Comparison of ENCODE assay signal across 18 cellular contexts in genomic region chr5:173767580-173768266, GRCh38.
DNase-seq lines count a peak whose midpoint lies in the region; ATAC-seq, FAIRE-seq and TF ChIP-seq lines count a peak whose summit lies in the region.
"Had no signal": no experiment of that assay in that cellular context is flagged by ENCODE, and none has a peak within 500 bp of the region (broad histone marks: within the 10 kb centered on the region; RNA-seq: fewer than 3 reads in every experiment).

No MANE protein-coding gene starts in this region.

- no peak overlapping the region for H2BK12ac ChIP-seq in H1 (ENCODE audit: low read depth, low read length)

- ATAC-seq in lower lobe of right lung (peak in 1 of 2 donors; percentile 4), HG02642 (IDR thresholded peaks at IDR 0.05; ENCODE audit: poor library complexity, unreplicated experiment) (no peak)
- no peak for ATAC-seq in stimulated activated naive CD8-positive, alpha-beta T cell treated with anti-CD3 and anti-CD28 coated beads, Interleukin-15, amount 100 ng/mL, for 72 hours
- ATAC-seq: esophagus mucosa had no signal

- in situ Hi-C loops in KBM-7 (cut with MboI; ENCODE audit: low pct_unique_long_range_greater_than_20kb, low sequenced_read_pairs): no loop called here

- CTCF ChIA-PET in H1 (lab: Charles Lee; ENCODE audit: partially characterized antibody): interaction anchor here (1.3 kb wide), 1 partner anchor 13 kb away, joined by 3 read pairs; no protein-coding TSS in a partner anchor

- FAIRE-seq in H1 (lab: Jason Lieb, UNC): no peak
- FAIRE-seq: D721Med had no signal

- H3K27ac ChIP-seq in OCI-LY1 (ENCODE audit: low read depth, low read length, poor library complexity, severe bottlenecking) (peak overlapping the region; percentile 15), H1 (ENCODE audit: low read depth, low read length) (no peak overlapping the region), lower lobe of right lung (peak overlapping the region; percentile 74), subcutaneous abdominal adipose tissue (ENCODE audit: low read depth, low read length) (peak overlapping the region; percentile 2)

- H3K4me3 ChIP-seq in OCI-LY1 (ENCODE audit: low read depth, low read length, poor library complexity, severe bottlenecking): no peak overlapping the region
- H3K4me3 ChIP-seq in H1 (ENCODE audit: extremely low read depth in 1 of 4, insufficient read depth in 2 of 4, low read depth in 3 of 4, low read length in 4 of 4): no peak overlapping the region
- H3K4me3 ChIP-seq in lower lobe of right lung: no peak overlapping the region
- no peak overlapping the region for H3K4me3 ChIP-seq in subcutaneous abdominal adipose tissue (ENCODE audit: low read depth in 1 of 5, low read length in 5 of 5)
- H3K4me3 ChIP-seq: dorsolateral prefrontal cortex had no signal

- H2BK5ac ChIP-seq in H1 (ENCODE audit: low read depth, low read length): no peak overlapping the region

- H4K5ac ChIP-seq in H1 (ENCODE audit: insufficient read length, low read depth, low read length): no peak overlapping the region

- no peak overlapping the region for H3K14ac ChIP-seq in H1 (ENCODE audit: insufficient read length)

- H3K9ac ChIP-seq in OCI-LY1 (ENCODE audit: low read length): no peak overlapping the region
- no peak overlapping the region for H3K9ac ChIP-seq in H1 (replicated peaks in 1 of 4; ENCODE audit: extremely low read depth in 1 of 4, low read depth in 3 of 4, low read length in 3 of 4)
- no peak overlapping the region for H3K9ac ChIP-seq in subcutaneous abdominal adipose tissue (ENCODE audit: low read length in 5 of 5)

- no peaks in the 10 kb centered on the region for H3K79me2 ChIP-seq in OCI-LY1 (ENCODE audit: insufficient read depth, low read length)
- no peaks in the 10 kb centered on the region for H3K79me2 ChIP-seq in H1 (ENCODE audit: control insufficient read depth in 1 of 2, insufficient read depth in 2 of 2, low read length in 2 of 2)

- no peak overlapping the region for H3K27ac Mint-ChIP-seq in stimulated activated naive CD8-positive, alpha-beta T cell treated with anti-CD3 and anti-CD28 coated beads, Interleukin-15, amount 100 ng/mL, for 72 hours
- H3K27ac Mint-ChIP-seq: activated CD4-positive, alpha-beta T cell treated with anti-CD3 and anti-CD28 coated beads, Interleukin-2, amount 10 ng/mL, durations not matched to agents 7 days and 5 days; activated naive CD4-positive, alpha-beta T cell treated with anti-CD3 and anti-CD28 coated beads, Interleukin-2, amount 50 U/mL, for 24 hours had no signal

- POLR2A ChIA-PET in H1 (lab: Charles Lee; ENCODE audit: partially characterized antibody): no interaction called here

- no peaks in the 10 kb centered on the region for H3K9me3 Mint-ChIP-seq in stimulated activated naive CD8-positive, alpha-beta T cell treated with anti-CD3 and anti-CD28 coated beads, Interleukin-15, amount 100 ng/mL, for 72 hours
- H3K9me3 Mint-ChIP-seq: activated CD4-positive, alpha-beta T cell treated with anti-CD3 and anti-CD28 coated beads, Interleukin-2, amount 10 ng/mL, durations not matched to agents 7 days and 5 days; activated naive CD4-positive, alpha-beta T cell treated with anti-CD3 and anti-CD28 coated beads, Interleukin-2, amount 50 U/mL, for 24 hours had no signal

- H3F3A ChIP-seq in OCI-LY1 (ENCODE audit: insufficient read depth, low read length): no peaks in the 10 kb centered on the region

- H3K4me1 ChIP-seq in OCI-LY1 (ENCODE audit: insufficient read depth, low read length, severe bottlenecking) (peaks cover 98% of the 10 kb centered on the region), H1 (replicated peaks in 1 of 4; ENCODE audit: control insufficient read depth in 3 of 4, insufficient read depth in 4 of 4, low read length in 3 of 4) (peaks cover 4 to 11% (median 7%) of the 10 kb centered on the region in 4 experiments; a peak in 5 of 7 replicates), lower lobe of right lung (peaks cover 19% of the 10 kb centered on the region), subcutaneous abdominal adipose tissue (ENCODE audit: control insufficient read depth in 5 of 5, insufficient read depth in 5 of 5, low read length in 5 of 5) (peaks cover 0 to 70% (median 58%) of the 10 kb centered on the region in 5 donors)

- intact Hi-C loops in lower lobe of right lung (cut with DNase I): no loop called here

- no peak overlapping the region for H4K91ac ChIP-seq in H1 (replicated peaks; ENCODE audit: insufficient read length, low read length)

- H3K23me2 ChIP-seq in H1 (ENCODE audit: low read depth, low read length): peaks cover 3% of the 10 kb centered on the region

- no peak for TF ChIP-seq POLR2A in H1 (IDR thresholded peaks at IDR 0.05; ENCODE audit: control extremely low read depth in 1 of 2, low read depth in 2 of 2, low read length in 2 of 2)

- no peak overlapping the region for H3K18ac ChIP-seq in H1 (ENCODE audit: extremely low read depth, low read length)

- no peak overlapping the region for H2AFZ ChIP-seq in OCI-LY1 (ENCODE audit: low read length)
- H2AFZ ChIP-seq in H1 (ENCODE audit: low read length): no peak overlapping the region; the same call in 1 of the 2 replicates

- TF ChIP-seq CTCF in OCI-LY1 (IDR thresholded peaks at IDR 0.05; ENCODE audit: low read length) (no peak), H1 (IDR thresholded peaks at IDR 0.05; ENCODE audit: control extremely low read depth in 1 of 3, insufficient read depth in 1 of 3, low read depth in 1 of 3, low read length in 3 of 3) (no peak), lower lobe of right lung (IDR thresholded peaks at IDR 0.05) (no peak)

- H3K23ac ChIP-seq in H1 (ENCODE audit: insufficient read length): no peak overlapping the region

- H3K4ac ChIP-seq in H1 (replicated peaks; ENCODE audit: insufficient read length, low read depth, low read length): no peak overlapping the region

- WGBS in H1 (ENCODE audit: extremely low coverage in 1 of 2, insufficient coverage in 1 of 2, insufficient read length in 1 of 2, insufficient replicate concordance in 2 of 2, low coverage in 1 of 2, low lambda C conversion rate in 2 of 2, missing lambda C conversion rate in 1 of 2), 2 experiments: 84% methylated on average over 12 of the region's 12 CpGs; no CpG with 5 or more reads in 1 of the 2 experiments

- peak overlapping the region; percentile 56; the same call in 1 of the 2 replicates for H2BK20ac ChIP-seq in H1 (ENCODE audit: low read length)

- DNase-seq in H1 (ENCODE audit: low read depth in 1 of 2, low spot score in 2 of 2): no peak
- DNase-seq in lower lobe of right lung: no peak
- DNase-seq in KBM-7: no peak
- no peak for DNase-seq in AG08396 (ENCODE audit: low spot score)
- no peak for DNase-seq in stimulated activated naive CD8-positive, alpha-beta T cell treated with anti-CD3 and anti-CD28 coated beads, Interleukin-15, amount 100 ng/mL, for 72 hours
- DNase-seq: activated CD4-positive, alpha-beta T cell treated with anti-CD3 and anti-CD28 coated beads, Interleukin-2, amount 10 ng/mL, durations not matched to agents 7 days and 5 days; activated T-cell treated with anti-CD3 and anti-CD28 coated beads for 4 hours; IMR-90; mesendoderm; NCI-H2107; stimulated activated CD4-positive, alpha-beta T cell treated with anti-CD3 and anti-CD28 coated beads, Interleukin-2, amount 100 ng/mL, for 48 hours had no signal

- no peaks in the 10 kb centered on the region for H3K27me3 ChIP-seq in OCI-LY1 (ENCODE audit: insufficient read depth, low read length)
- no peaks in the 10 kb centered on the region; a peak in 2 of 7 replicates for H3K27me3 ChIP-seq in H1 (replicated peaks in 1 of 4; ENCODE audit: control insufficient read depth in 3 of 4, extremely low read depth in 1 of 4, insufficient read depth in 3 of 4, low read length in 3 of 4)
- H3K27me3 ChIP-seq in lower lobe of right lung (ENCODE audit: low read depth): no peaks in the 10 kb centered on the region
- no peaks in the 10 kb centered on the region for H3K27me3 ChIP-seq in subcutaneous abdominal adipose tissue (ENCODE audit: control insufficient read depth in 5 of 5, insufficient read depth in 4 of 5, low read length in 5 of 5)
- H3K27me3 ChIP-seq: dorsolateral prefrontal cortex had no signal

- no peak overlapping the region for H2BK15ac ChIP-seq in H1 (ENCODE audit: low read length)

- no peaks in the 10 kb centered on the region for H3K9me3 ChIP-seq in OCI-LY1 (ENCODE audit: low read length)
- H3K9me3 ChIP-seq in H1 (ENCODE audit: insufficient read depth in 2 of 2, low read depth in 1 of 2, low read length in 1 of 2): no peaks in the 10 kb centered on the region
- no peaks in the 10 kb centered on the region for H3K9me3 ChIP-seq in lower lobe of right lung
- H3K9me3 ChIP-seq in subcutaneous abdominal adipose tissue (ENCODE audit: control insufficient read depth in 5 of 5, low read length in 5 of 5): no peaks in the 10 kb centered on the region

- no peak overlapping the region for H3K4me3 Mint-ChIP-seq in stimulated activated naive CD8-positive, alpha-beta T cell treated with anti-CD3 and anti-CD28 coated beads, Interleukin-15, amount 100 ng/mL, for 72 hours
- H3K4me3 Mint-ChIP-seq: activated CD4-positive, alpha-beta T cell treated with anti-CD3 and anti-CD28 coated beads, Interleukin-2, amount 10 ng/mL, durations not matched to agents 7 days and 5 days; activated naive CD4-positive, alpha-beta T cell treated with anti-CD3 and anti-CD28 coated beads, Interleukin-2, amount 50 U/mL, for 24 hours had no signal

- H4K8ac ChIP-seq in H1 (ENCODE audit: extremely low read depth, insufficient read depth, low read length): no peak overlapping the region

- no peaks in the 10 kb centered on the region for H3K79me1 ChIP-seq in H1 (ENCODE audit: low read depth, low read length)

- H3K56ac ChIP-seq in H1 (replicated peaks; ENCODE audit: insufficient read length, low read depth, low read length): no peak overlapping the region

- no peak overlapping the region for H2AK5ac ChIP-seq in H1 (ENCODE audit: low read depth, low read length)

- H4K20me1 ChIP-seq in OCI-LY1 (ENCODE audit: insufficient read depth, low read length) (no peaks in the 10 kb centered on the region), H1 (replicated peaks in 1 of 2; ENCODE audit: control insufficient read depth in 1 of 2, insufficient read depth in 2 of 2, low read length in 2 of 2) (no peaks in the 10 kb centered on the region)

- no peaks in the 10 kb centered on the region for H3K9me2 ChIP-seq in OCI-LY1 (ENCODE audit: low read depth, low read length)

- peaks cover 5% of the 10 kb centered on the region for H3K27me3 Mint-ChIP-seq in stimulated activated naive CD8-positive, alpha-beta T cell treated with anti-CD3 and anti-CD28 coated beads, Interleukin-15, amount 100 ng/mL, for 72 hours
- H3K27me3 Mint-ChIP-seq: activated CD4-positive, alpha-beta T cell treated with anti-CD3 and anti-CD28 coated beads, Interleukin-2, amount 10 ng/mL, durations not matched to agents 7 days and 5 days; activated naive CD4-positive, alpha-beta T cell treated with anti-CD3 and anti-CD28 coated beads, Interleukin-2, amount 50 U/mL, for 24 hours had no signal

- no peak for TF ChIP-seq RAD21 in H1 (IDR thresholded peaks at IDR 0.05 in 1 of 2, conservative IDR thresholded peaks at IDR 0.05 in 1 of 2; ENCODE audit: low read depth in 2 of 2, low read length in 2 of 2)

- H3K36me3 ChIP-seq in OCI-LY1 (ENCODE audit: insufficient read depth, low read length): no peaks in the 10 kb centered on the region
- H3K36me3 ChIP-seq in H1 (ENCODE audit: control insufficient read depth in 2 of 4, insufficient read depth in 4 of 4, low read length in 3 of 4): no peaks in the 10 kb centered on the region; a peak in 1 of 8 replicates
- no peaks in the 10 kb centered on the region for H3K36me3 ChIP-seq in lower lobe of right lung
- no peaks in the 10 kb centered on the region for H3K36me3 ChIP-seq in subcutaneous abdominal adipose tissue (ENCODE audit: control insufficient read depth in 5 of 5, insufficient read depth in 5 of 5, low read length in 5 of 5)

- H3K4me2 ChIP-seq in OCI-LY1 (ENCODE audit: low read length): no peak overlapping the region; the same call in 1 of the 2 replicates
- no peak overlapping the region for H3K4me2 ChIP-seq in H1 (ENCODE audit: insufficient read depth in 1 of 2, low read depth in 2 of 2, low read length in 2 of 2)

- no peak for TF ChIP-seq EP300 in H1 (IDR thresholded peaks at IDR 0.05; ENCODE audit: borderline replicate concordance in 1 of 2, low read depth in 2 of 2, low read length in 2 of 2)

- no peak overlapping the region for H2BK120ac ChIP-seq in H1 (replicated peaks; ENCODE audit: low read depth, low read length)

- no peaks in the 10 kb centered on the region for H3K4me1 Mint-ChIP-seq in stimulated activated naive CD8-positive, alpha-beta T cell treated with anti-CD3 and anti-CD28 coated beads, Interleukin-15, amount 100 ng/mL, for 72 hours
- H3K4me1 Mint-ChIP-seq: activated CD4-positive, alpha-beta T cell treated with anti-CD3 and anti-CD28 coated beads, Interleukin-2, amount 10 ng/mL, durations not matched to agents 7 days and 5 days; activated naive CD4-positive, alpha-beta T cell treated with anti-CD3 and anti-CD28 coated beads, Interleukin-2, amount 50 U/mL, for 24 hours had no signal
